34 cellular contexts compared by ENCODE assay signal in the genomic region with DNA sequence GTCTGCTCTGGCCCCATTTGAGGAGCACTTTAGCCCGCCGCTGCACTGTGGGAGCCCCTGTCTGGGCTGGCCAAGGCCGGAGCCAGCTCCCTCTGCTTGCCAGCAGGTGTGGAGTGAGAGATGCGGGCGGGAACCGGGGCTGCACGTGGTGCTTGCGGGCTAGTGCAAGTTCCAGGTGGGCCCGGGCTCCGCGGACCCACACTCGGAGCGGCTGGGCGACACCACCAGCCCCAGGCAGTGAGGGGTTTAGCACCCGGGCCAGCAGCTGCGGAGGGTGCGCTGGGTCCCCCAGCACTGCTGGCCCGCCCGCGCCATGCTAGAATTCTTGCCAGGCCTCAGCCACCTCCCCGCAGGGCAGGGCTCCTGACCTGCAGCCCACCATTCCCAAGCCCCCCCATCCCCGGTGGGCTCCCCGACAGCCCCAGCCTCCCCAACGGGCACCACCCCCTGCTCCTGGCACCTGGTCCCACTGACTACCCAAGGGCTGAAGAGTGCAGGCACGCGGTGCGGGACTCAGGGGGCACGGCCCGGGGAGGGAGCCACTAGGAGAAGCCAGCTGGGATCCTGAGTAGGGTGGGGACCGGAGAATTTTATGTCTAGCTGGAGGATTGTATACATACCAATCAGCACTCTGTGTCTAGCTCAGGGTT.
"Had no signal": no experiment of that assay in that cellular context is flagged by ENCODE, and none has a peak within 500 bp of the region (broad histone marks: within the 10 kb centered on the region; RNA-seq: fewer than 3 reads in every experiment).

No MANE protein-coding gene starts in this region.

- H3K4me3 ChIP-seq: MG63 had no signal

- H3K9ac ChIP-seq: KMS-11 had no signal

- H3K36me3 ChIP-seq: MG63 had no signal

- H3K9me3 ChIP-seq: MG63 had no signal

- DNase-seq: Karpas-422, Kasumi-1, KG1, MG63, MM.1S, MV-4-11, NCI-H1048, NCI-H1092, NCI-H1092 treated with DMSO at 0.1 percent for 48 hours, NCI-H1105, NCI-H1105 treated with DMSO at 0.1 percent for 48 hours, NCI-H1417, NCI-H1417 treated with DMSO at 0.1 percent for 48 hours, NCI-H1436, NCI-H1436 treated with DMSO at 0.1 percent for 48 hours, NCI-H146, NCI-H1694, NCI-H1694 treated with DMSO at 0.1 percent for 48 hours, NCI-H187, NCI-H187 treated with DMSO at 0.1 percent for 48 hours, NCI-H1930, NCI-H2029, NCI-H2029 treated with DMSO at 0.1 percent for 48 hours, NCI-H2081, NCI-H2081 treated with DMSO at 0.1 percent for 48 hours, NCI-H2107, NCI-H2171, NCI-H2171 treated with DMSO at 0.1 percent for 48 hours, NCI-H2227 treated with DMSO at 0.1 percent for 48 hours, NCI-H226, NCI-H345, NCI-H446, NCI-H446 treated with DMSO at 0.1 percent for 48 hours had no signal

- H3K27me3 ChIP-seq: MG63 had no signal

- H3K27ac ChIP-seq: KMS-11 had no signal
